Comparison of ENCODE assay signal across 8 cellular contexts in the genomic region with DNA sequence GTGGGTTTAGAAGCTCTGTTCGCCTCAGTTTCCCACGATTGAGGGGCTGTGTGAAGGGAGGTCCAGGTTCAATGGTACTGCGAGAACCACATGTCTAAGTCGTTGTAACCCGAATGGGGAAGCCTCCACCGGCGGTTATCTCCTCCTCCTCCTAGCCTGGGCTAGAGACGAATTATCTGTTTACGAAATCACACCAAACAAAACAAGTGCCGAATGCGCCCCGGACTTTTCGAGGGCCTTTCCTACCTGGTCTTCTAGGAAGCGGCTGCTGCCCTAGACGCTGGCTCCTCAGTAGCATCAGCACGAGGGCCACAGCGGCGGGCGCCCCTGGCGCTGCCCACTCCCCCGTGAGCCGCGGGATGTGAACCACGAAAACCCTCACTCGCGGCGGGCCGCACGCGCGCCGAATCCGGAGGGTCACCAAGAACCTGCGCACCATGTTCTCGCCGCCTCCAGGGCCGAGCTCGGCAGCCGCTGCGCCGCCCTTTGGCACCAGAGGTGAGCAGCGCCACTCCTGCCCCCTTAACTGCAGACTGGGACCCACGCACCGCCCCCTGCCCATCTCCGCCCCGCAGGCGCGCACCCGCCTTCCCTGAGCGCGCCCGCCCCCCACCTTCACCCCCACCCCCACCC. TPM values are rescaled to one million over a fixed set of nuclear protein-coding genes. Genes with fewer than 3 reads are reported as not detected.
DNase-seq lines count a peak whose midpoint lies in the region; ATAC-seq and TF ChIP-seq lines count a peak whose summit lies in the region.

TSS of gene CDKN2A (minus strand) at position 500 of the 633 bp plus-strand sequence.

- peaks cover 27 to 98% (median 64%) of the 10 kb centered on the region in 3 experiments for H3K27me3 ChIP-seq in neuronal stem cell (ENCODE audit: control insufficient read depth in 3 of 3, insufficient read depth in 3 of 3, low read depth in 1 of 3, low read length in 3 of 3)

- H2AFZ ChIP-seq in neuronal stem cell (ENCODE audit: low read length), result peak within 1 kb of the TSS; percentile 93

- H3K79me1 ChIP-seq in neuronal stem cell (ENCODE audit: low read depth, low read length), result no peaks in the 10 kb centered on the region

- H4K8ac ChIP-seq in neuronal stem cell (ENCODE audit: low read depth, low read length), result no peak within 1 kb of the TSS

- TF ChIP-seq CTCF in omental fat pad (IDR thresholded peaks at IDR 0.05), result no peak

- H2BK12ac ChIP-seq in neuronal stem cell (ENCODE audit: low read length), result no peak within 1 kb of the TSS

- peak within 1 kb of the TSS; percentile 95 for H3K4me2 ChIP-seq in neuronal stem cell (ENCODE audit: insufficient read depth, low read length, poor library complexity, severe bottlenecking)

- no peak within 1 kb of the TSS for H3K14ac ChIP-seq in neuronal stem cell (ENCODE audit: low read length)

- peaks cover 6 to 16% of the 10 kb centered on the region in 2 donors for H3K4me1 ChIP-seq in neuronal stem cell (ENCODE audit: control insufficient read depth in 2 of 2, insufficient read depth in 1 of 2, low read depth in 1 of 2, low read length in 2 of 2)

- DNase-seq in stimulated activated CD4-positive, alpha-beta T cell treated with anti-CD3 and anti-CD28 coated beads, Interleukin-2, amount 100 ng/mL, for 24 hours, result peak; percentile 42 to 56
- no peak for DNase-seq in stimulated activated CD4-positive, alpha-beta T cell treated with anti-CD3 and anti-CD28 coated beads, Interleukin-1b, Interleukin-23, amount 100 ng/mL, for 48 hours
- DNase-seq in NCI-H510A (lab: John Stamatoyannopoulos, UW) (peak; percentile 81), fibroblast of peridontal ligament (ENCODE audit: extremely low read depth) (peak; percentile 41), neuronal stem cell (ENCODE audit: low spot score) (no peak), omental fat pad (ENCODE audit: low spot score) (no peak)
- peak; percentile 75 for DNase-seq in activated CD8-positive, alpha-beta memory T cell treated with anti-CD3 and anti-CD28 coated beads for 24 hours

- peak within 1 kb of the TSS; percentile 52 to 76 for H3K4me3 ChIP-seq in neuronal stem cell (ENCODE audit: low read length in 2 of 2)

- no peak within 1 kb of the TSS for H3K4ac ChIP-seq in neuronal stem cell (ENCODE audit: low read length)

- H3K36me3 ChIP-seq in neuronal stem cell (replicated peaks in 1 of 2; ENCODE audit: control insufficient read depth in 2 of 2, insufficient read depth in 2 of 2, low read length in 2 of 2), result no peaks in the 10 kb centered on the region

- no peak within 1 kb of the TSS for H3K27ac ChIP-seq in neuronal stem cell (replicated peaks; ENCODE audit: low read length)

- ATAC-seq in HG02870 (IDR thresholded peaks at IDR 0.05; ENCODE audit: unreplicated experiment) (peak; percentile 32), omental fat pad (ENCODE audit: low FRiP score) (no peak)

- no CpG with 5 or more reads among the region's 52 CpGs for WGBS in neuronal stem cell (ENCODE audit: extremely low coverage in 2 of 2, insufficient read length in 2 of 2, insufficient replicate concordance in 1 of 2), 2 donors

- no peak within 1 kb of the TSS for H2BK120ac ChIP-seq in neuronal stem cell (ENCODE audit: low read depth, low read length)

- H3K9me3 ChIP-seq in neuronal stem cell (replicated peaks in 1 of 2; ENCODE audit: control insufficient read depth in 2 of 2, insufficient read depth in 1 of 2, low read depth in 1 of 2, low read length in 2 of 2), result peaks cover 0 to 6% of the 10 kb centered on the region in 2 donors

- H3K18ac ChIP-seq in neuronal stem cell (ENCODE audit: low read length), result peak within 1 kb of the TSS; percentile 46

- peak within 1 kb of the TSS; percentile 3 for H2BK5ac ChIP-seq in neuronal stem cell (ENCODE audit: low read length)

- no peak within 1 kb of the TSS for H2AK5ac ChIP-seq in neuronal stem cell (ENCODE audit: low read depth, low read length)

- peak within 1 kb of the TSS; percentile 18 for H3K9ac ChIP-seq in neuronal stem cell (ENCODE audit: low read depth, low read length, poor library complexity)

- no peak within 1 kb of the TSS for H3K23ac ChIP-seq in neuronal stem cell (ENCODE audit: low read depth, low read length, poor library complexity)

- H4K91ac ChIP-seq in neuronal stem cell (ENCODE audit: low read depth, low read length, poor library complexity), result no peak within 1 kb of the TSS

- H2BK15ac ChIP-seq in neuronal stem cell (ENCODE audit: low read length), result no peak within 1 kb of the TSS

RNA-seq across cellular contexts. Expression of gene CDKN2A, which starts in this region (rescaled TPM):
- polyA plus RNA-seq in neuronal stem cell (2013, experiment 1 of 2), result 0.10 TPM
- polyA plus RNA-seq in neuronal stem cell (2013, experiment 2 of 2), result 0.12 TPM
- total RNA-seq in omental fat pad, result 1 to 10 TPM in 2 of 4 donors, under 1 TPM in 2; 0.72 to 3.0 (median 1.8) TPM

Comparison
In these comparisons a context has a peak if more than half of its experiments do, and no peak if none do; other contexts are left out.
1. DNase-seq: peak in stimulated activated CD4-positive, alpha-beta T cell treated with anti-CD3 and anti-CD28 coated beads, Interleukin-2, amount 100 ng/mL, for 24 hours (2 of 2), NCI-H510A (single experiment), activated CD8-positive, alpha-beta memory T cell treated with anti-CD3 and anti-CD28 coated beads for 24 hours (single experiment) and fibroblast of peridontal ligament (single experiment); none in stimulated activated CD4-positive, alpha-beta T cell treated with anti-CD3 and anti-CD28 coated beads, Interleukin-1b, Interleukin-23, amount 100 ng/mL, for 48 hours (single experiment), neuronal stem cell (single experiment) and omental fat pad (single experiment).